Comparison of ENCODE assay signal across 18 cellular contexts in the genomic region with DNA sequence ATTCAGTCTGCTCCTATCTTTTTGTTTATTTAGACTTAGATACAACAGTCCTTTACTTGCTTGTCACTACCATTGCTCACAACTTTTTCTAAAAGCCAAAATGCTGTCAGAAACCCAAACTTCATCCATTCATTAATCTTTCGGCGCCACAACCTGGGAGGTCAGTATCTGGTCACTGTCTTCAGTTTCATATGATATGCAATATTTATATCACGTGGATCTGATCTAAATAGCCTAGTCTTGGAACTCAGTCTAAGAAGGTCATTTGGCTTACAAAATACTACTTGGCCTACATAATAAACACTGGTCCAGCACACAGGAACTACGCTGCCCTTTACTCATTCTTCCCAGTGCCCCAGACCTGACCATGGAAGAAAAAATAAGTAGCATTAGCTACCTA.
A peak's percentile ranks its signal among the peaks of the same experiment; 100 is the strongest.
DNase-seq lines count a peak whose midpoint lies in the region; ATAC-seq, FAIRE-seq and TF ChIP-seq lines count a peak whose summit lies in the region.
"Had no signal": no experiment of that assay in that cellular context is flagged by ENCODE, and none has a peak within 500 bp of the region (broad histone marks: within the 10 kb centered on the region; RNA-seq: fewer than 3 reads in every experiment).

No MANE protein-coding gene starts in this region.

- no peaks in the 10 kb centered on the region for H3K79me1 ChIP-seq in mesenchymal stem cell (replicated peaks; ENCODE audit: low read length, poor library complexity, severe bottlenecking)

- H2BK15ac ChIP-seq in mesenchymal stem cell (ENCODE audit: low read depth, poor library complexity, severe bottlenecking): no peak overlapping the region

- H3K4ac ChIP-seq in mesenchymal stem cell (ENCODE audit: low read depth in 1 of 2, low read length in 2 of 2): no peak overlapping the region

- H3K27ac Mint-ChIP-seq in astrocyte (ENCODE audit: unreplicated experiment): no peak overlapping the region

- H2AK5ac ChIP-seq in mesenchymal stem cell (ENCODE audit: low read length, severe bottlenecking): no peak overlapping the region

- no peak overlapping the region for H2BK5ac ChIP-seq in mesenchymal stem cell (ENCODE audit: low read depth, low read length, poor library complexity, severe bottlenecking)

- 36% methylated on average over 2 of the region's 4 CpGs for WGBS in mesenchymal stem cell

- H2BK120ac ChIP-seq in mesenchymal stem cell (ENCODE audit: low read depth, low read length): no peak overlapping the region

- FAIRE-seq in astrocyte (lab: Jason Lieb, UNC): no peak

- H3K4me3 ChIP-seq in astrocyte (ENCODE audit: insufficient read depth, low read depth, low read length): no peak overlapping the region
- H3K4me3 ChIP-seq in mesenchymal stem cell (ENCODE audit: insufficient read depth in 1 of 2, low read depth in 1 of 2, low read length in 2 of 2): no peak overlapping the region
- H3K4me3 ChIP-seq: PC-9 had no signal

- no peaks in the 10 kb centered on the region for H3K27me3 ChIP-seq in astrocyte (ENCODE audit: insufficient read depth, low read length)
- H3K27me3 ChIP-seq in mesenchymal stem cell (ENCODE audit: control insufficient read depth in 1 of 2, insufficient read depth in 1 of 2, low read length in 2 of 2): no peaks in the 10 kb centered on the region

- H3K23ac ChIP-seq in mesenchymal stem cell (ENCODE audit: low read length in 2 of 2): no peak overlapping the region

- H3K36me3 ChIP-seq in astrocyte (ENCODE audit: insufficient read depth, low read length) (no peaks in the 10 kb centered on the region), mesenchymal stem cell (ENCODE audit: control insufficient read depth in 1 of 2, insufficient read depth in 2 of 2, low read depth in 1 of 2, low read length in 2 of 2) (no peaks in the 10 kb centered on the region)

- no peak overlapping the region for H4K8ac ChIP-seq in mesenchymal stem cell (ENCODE audit: low read length)

- H3K27ac ChIP-seq in astrocyte (ENCODE audit: low read depth, low read length) (no peak overlapping the region), mesenchymal stem cell (ENCODE audit: low read length, poor library complexity, severe bottlenecking) (no peak overlapping the region)
- H3K27ac ChIP-seq: C4-2B, PC-9, RWPE1 had no signal

- no peaks in the 10 kb centered on the region for H3K36me3 Mint-ChIP-seq in astrocyte (ENCODE audit: low read depth, unreplicated experiment)
- no peaks in the 10 kb centered on the region for H3K36me3 Mint-ChIP-seq in activated T-cell treated with anti-CD3 and anti-CD28 coated beads, Interleukin-2, amount 50 U/mL, for 4 hours (ENCODE audit: insufficient read depth)

- H3K9ac ChIP-seq in astrocyte (ENCODE audit: low read length) (no peak overlapping the region), mesenchymal stem cell (ENCODE audit: low read length) (no peak overlapping the region)

- DNase-seq in M059J (ENCODE audit: low read depth) (peak; percentile 20), astrocyte (ENCODE audit: low read depth) (peak; percentile 56), mesenchymal stem cell (peak; percentile 58), DMS 273 treated with DMSO at 0.1 percent for 48 hours (lab: John Stamatoyannopoulos, UW) (no peak), cerebellar nuclear complex (lab: John Stamatoyannopoulos, UW) (no peak)
- DNase-seq in activated T-cell treated with anti-CD3 and anti-CD28 coated beads, Interleukin-2, amount 50 U/mL, for 4 hours: no peak
- DNase-seq: AML-193, GDM1, GOT3, NCI-H1436, NCI-H1930, NCI-H226, NCI-H524 treated with DMSO at 0.1 percent for 48 hours, PC-9, SIG-M5 had no signal

- peaks cover 2% of the 10 kb centered on the region for H3K9me3 Mint-ChIP-seq in astrocyte (ENCODE audit: unreplicated experiment)
- no peaks in the 10 kb centered on the region for H3K9me3 Mint-ChIP-seq in activated T-cell treated with anti-CD3 and anti-CD28 coated beads, Interleukin-2, amount 50 U/mL, for 4 hours

- no peaks in the 10 kb centered on the region for H4K20me1 ChIP-seq in astrocyte (ENCODE audit: insufficient read depth, low read length)

- no peak overlapping the region for H4K91ac ChIP-seq in mesenchymal stem cell (ENCODE audit: low read length)

- no peaks in the 10 kb centered on the region for H3K27me3 Mint-ChIP-seq in astrocyte (ENCODE audit: low read depth, unreplicated experiment)
- no peaks in the 10 kb centered on the region for H3K27me3 Mint-ChIP-seq in activated T-cell treated with anti-CD3 and anti-CD28 coated beads, Interleukin-2, amount 50 U/mL, for 4 hours (ENCODE audit: low read depth)

- H3K79me2 ChIP-seq in astrocyte (ENCODE audit: insufficient read depth, low read length): no peaks in the 10 kb centered on the region

- no peak overlapping the region for H3K18ac ChIP-seq in mesenchymal stem cell (ENCODE audit: low read depth in 1 of 2, low read length in 2 of 2)

- H2AFZ ChIP-seq in astrocyte (ENCODE audit: low read depth, low read length) (no peak overlapping the region), mesenchymal stem cell (ENCODE audit: low read depth, low read length) (no peak overlapping the region)
- H2AFZ ChIP-seq: PC-9 had no signal

- H3K14ac ChIP-seq in mesenchymal stem cell (ENCODE audit: low read length in 2 of 2): no peak overlapping the region

- H3K4me1 Mint-ChIP-seq in astrocyte (ENCODE audit: low read depth, unreplicated experiment): peaks cover 7% of the 10 kb centered on the region
- no peaks in the 10 kb centered on the region for H3K4me1 Mint-ChIP-seq in activated T-cell treated with anti-CD3 and anti-CD28 coated beads, Interleukin-2, amount 50 U/mL, for 4 hours (ENCODE audit: low read depth)

- H3K9me3 ChIP-seq in astrocyte (ENCODE audit: insufficient read depth, low read depth, low read length) (no peaks in the 10 kb centered on the region), mesenchymal stem cell (ENCODE audit: control insufficient read depth, low read length) (no peaks in the 10 kb centered on the region)

- TF ChIP-seq CTCF in astrocyte (IDR thresholded peaks at IDR 0.05; ENCODE audit: insufficient read depth, low read depth, low read length): no peak

- H2BK12ac ChIP-seq in mesenchymal stem cell (ENCODE audit: low read length in 2 of 2): no peak overlapping the region

- H3K4me1 ChIP-seq in astrocyte (ENCODE audit: insufficient read depth, low read length) (peaks cover 7% of the 10 kb centered on the region), mesenchymal stem cell (ENCODE audit: control insufficient read depth, insufficient read depth, low read depth, low read length) (no peaks in the 10 kb centered on the region)

- H3K4me2 ChIP-seq in astrocyte (ENCODE audit: low read length): no peak overlapping the region
- H3K4me2 ChIP-seq in mesenchymal stem cell (ENCODE audit: low read length, poor library complexity, severe bottlenecking): no peak overlapping the region
- H3K4me2 ChIP-seq: PC-9 had no signal

- H3K4me3 Mint-ChIP-seq in astrocyte (ENCODE audit: unreplicated experiment): no peak overlapping the region
- no peak overlapping the region for H3K4me3 Mint-ChIP-seq in activated T-cell treated with anti-CD3 and anti-CD28 coated beads, Interleukin-2, amount 50 U/mL, for 4 hours

- no peak for ATAC-seq in GM18517 (IDR thresholded peaks at IDR 0.05; ENCODE audit: unreplicated experiment)
- no peak for ATAC-seq in activated T-cell treated with anti-CD3 and anti-CD28 coated beads, Interleukin-2, amount 50 U/mL, for 4 hours

Comparison
In these comparisons a context has a peak if more than half of its experiments do, and no peak if none do; other contexts are left out.
1. DNase-seq: peak in M059J (single experiment), astrocyte (single experiment) and mesenchymal stem cell (single experiment); none in DMS 273 treated with DMSO at 0.1 percent for 48 hours (single experiment), cerebellar nuclear complex (0 of 2) and activated T-cell treated with anti-CD3 and anti-CD28 coated beads, Interleukin-2, amount 50 U/mL, for 4 hours (single experiment).